ENCODE assay signal across 8 cellular contexts in genomic region chr18:5890606-5891360, GRCh38. TPM values are rescaled to one million over a fixed set of nuclear protein-coding genes. Genes with fewer than 3 reads are reported as not detected.
A peak's percentile ranks its signal among the peaks of the same experiment; 100 is the strongest.
DNase-seq lines count a peak whose midpoint lies in the region; ATAC-seq lines count a peak whose summit lies in the region.

No MANE protein-coding gene starts in this region.

- H3K9me3 ChIP-seq in trophoblast cell (ENCODE audit: insufficient read depth, low read depth, low read length): peaks cover 3% of the 10 kb centered on the region

- H2BK5ac ChIP-seq in trophoblast cell (ENCODE audit: low read depth, low read length, poor library complexity): peak overlapping the region; percentile 27

- H3K79me2 ChIP-seq in trophoblast cell (ENCODE audit: control insufficient read depth, insufficient read depth, low read length, poor library complexity): peaks cover 5% of the 10 kb centered on the region

- CTCF ChIA-PET in activated CD4-positive, alpha-beta T cell treated with anti-CD3 and anti-CD28 coated beads, Interleukin-2, amount 10 ng/mL, durations not matched to agents 7 days and 5 days (lab: Charles Lee): interaction anchor here (1.1 kb wide), 1 partner anchor 11 kb away, joined by 3 read pairs; no protein-coding TSS in a partner anchor

- peak overlapping the region; percentile 74 for H4K8ac ChIP-seq in trophoblast cell (ENCODE audit: low read depth, low read length)

- H2AK5ac ChIP-seq in trophoblast cell (ENCODE audit: low read length): no peak overlapping the region

- ATAC-seq in HG03064 (IDR thresholded peaks at IDR 0.05; ENCODE audit: low read depth, unreplicated experiment) (peak; percentile 78), HG02840 (IDR thresholded peaks at IDR 0.05; ENCODE audit: low FRiP score, unreplicated experiment) (no peak)

- peaks cover 66% of the 10 kb centered on the region for H3K27me3 Mint-ChIP-seq in activated T-helper 1 cell treated with anti-CD3 and anti-CD28 coated beads, Interleukin-12 subunit alpha, Interleukin-12 subunit beta, Interleukin-2, Interleukin-4 antibody, amounts not matched to agents 30 ng/mL and 10 ng/mL and 1 ng/mL, durations not matched to agents 14 hours and 24 hours and 36 hours (ENCODE audit: insufficient read depth)
- peaks cover 63% of the 10 kb centered on the region for H3K27me3 Mint-ChIP-seq in activated CD4-positive, alpha-beta T cell treated with anti-CD3 and anti-CD28 coated beads, Interleukin-2, amount 10 ng/mL, durations not matched to agents 7 days and 5 days

- H3K4me1 ChIP-seq in trophoblast cell (ENCODE audit: control insufficient read depth in 1 of 2, insufficient read depth in 2 of 2, low read length in 2 of 2): peaks cover 6 to 14% of the 10 kb centered on the region in 2 experiments

- peaks cover 1% of the 10 kb centered on the region for H3K36me3 Mint-ChIP-seq in activated T-helper 1 cell treated with anti-CD3 and anti-CD28 coated beads, Interleukin-12 subunit alpha, Interleukin-12 subunit beta, Interleukin-2, Interleukin-4 antibody, amounts not matched to agents 30 ng/mL and 10 ng/mL and 1 ng/mL, durations not matched to agents 14 hours and 24 hours and 36 hours (ENCODE audit: low read depth)
- H3K36me3 Mint-ChIP-seq in activated CD4-positive, alpha-beta T cell treated with anti-CD3 and anti-CD28 coated beads, Interleukin-2, amount 10 ng/mL, durations not matched to agents 7 days and 5 days (ENCODE audit: low read depth): no peaks in the 10 kb centered on the region

- peak overlapping the region; percentile 81 for H3K4me3 ChIP-seq in trophoblast cell (ENCODE audit: low read depth, low read length)

- H4K12ac ChIP-seq in trophoblast cell (ENCODE audit: low read depth, low read length): peak overlapping the region; percentile 51

- no peak overlapping the region for H3K27ac Mint-ChIP-seq in activated T-helper 1 cell treated with anti-CD3 and anti-CD28 coated beads, Interleukin-12 subunit alpha, Interleukin-12 subunit beta, Interleukin-2, Interleukin-4 antibody, amounts not matched to agents 30 ng/mL and 10 ng/mL and 1 ng/mL, durations not matched to agents 14 hours and 24 hours and 36 hours
- H3K27ac Mint-ChIP-seq in activated CD4-positive, alpha-beta T cell treated with anti-CD3 and anti-CD28 coated beads, Interleukin-2, amount 10 ng/mL, durations not matched to agents 7 days and 5 days: no peak overlapping the region

- WGBS in trophoblast cell (ENCODE audit: extremely low coverage, insufficient coverage, insufficient read length): no CpG with 5 or more reads among the region's 108 CpGs

- H3K4ac ChIP-seq in trophoblast cell (ENCODE audit: low read depth, low read length): peak overlapping the region; percentile 47

- peak overlapping the region; percentile 90 for H2AFZ ChIP-seq in trophoblast cell (ENCODE audit: insufficient read depth, low read length, poor library complexity)

- no peak overlapping the region for H3K4me3 Mint-ChIP-seq in activated T-helper 1 cell treated with anti-CD3 and anti-CD28 coated beads, Interleukin-12 subunit alpha, Interleukin-12 subunit beta, Interleukin-2, Interleukin-4 antibody, amounts not matched to agents 30 ng/mL and 10 ng/mL and 1 ng/mL, durations not matched to agents 14 hours and 24 hours and 36 hours
- no peak overlapping the region for H3K4me3 Mint-ChIP-seq in activated CD4-positive, alpha-beta T cell treated with anti-CD3 and anti-CD28 coated beads, Interleukin-2, amount 10 ng/mL, durations not matched to agents 7 days and 5 days

- H3K9me3 Mint-ChIP-seq in activated T-helper 1 cell treated with anti-CD3 and anti-CD28 coated beads, Interleukin-12 subunit alpha, Interleukin-12 subunit beta, Interleukin-2, Interleukin-4 antibody, amounts not matched to agents 30 ng/mL and 10 ng/mL and 1 ng/mL, durations not matched to agents 14 hours and 24 hours and 36 hours: no peaks in the 10 kb centered on the region
- H3K9me3 Mint-ChIP-seq in activated CD4-positive, alpha-beta T cell treated with anti-CD3 and anti-CD28 coated beads, Interleukin-2, amount 10 ng/mL, durations not matched to agents 7 days and 5 days: no peaks in the 10 kb centered on the region

- peak overlapping the region; percentile 73 for H3K9ac ChIP-seq in trophoblast cell (ENCODE audit: low read length)

- H3K4me2 ChIP-seq in trophoblast cell (ENCODE audit: low read length): peak overlapping the region; percentile 100

- H3K27me3 ChIP-seq in trophoblast cell (ENCODE audit: insufficient read depth, low read length): peaks cover 22% of the 10 kb centered on the region

- DNase-seq in activated T-helper 1 cell treated with Interleukin-2 at 50 U/mL for 16 hours (ENCODE audit: low read depth) (peak; percentile 10), germinal center (ENCODE audit: low spot score) (peak; percentile 77), trophoblast cell (peak; percentile 17 to 69), GOT3 (lab: John Stamatoyannopoulos, UW) (no peak)
- DNase-seq in activated T-helper 1 cell treated with anti-CD3 and anti-CD28 coated beads, Interleukin-12 subunit alpha, Interleukin-12 subunit beta, Interleukin-2, Interleukin-4 antibody, amounts not matched to agents 30 ng/mL and 10 ng/mL and 1 ng/mL, durations not matched to agents 14 hours and 24 hours and 36 hours (ENCODE audit: low spot score): no peak
- DNase-seq in activated CD4-positive, alpha-beta T cell treated with anti-CD3 and anti-CD28 coated beads, Interleukin-2, amount 10 ng/mL, durations not matched to agents 7 days and 5 days: peak; percentile 26

- H3K14ac ChIP-seq in trophoblast cell (ENCODE audit: low read length): peak overlapping the region; percentile 86

- no peaks in the 10 kb centered on the region for H3K36me3 ChIP-seq in trophoblast cell (ENCODE audit: control insufficient read depth in 1 of 2, insufficient read depth in 2 of 2, low read length in 2 of 2)

- peak overlapping the region; percentile 70 for H4K91ac ChIP-seq in trophoblast cell (ENCODE audit: low read depth, low read length)

- H2BK12ac ChIP-seq in trophoblast cell (ENCODE audit: low read length): peak overlapping the region; percentile 77

- POLR2A ChIA-PET in activated CD4-positive, alpha-beta T cell treated with anti-CD3 and anti-CD28 coated beads, Interleukin-2, amount 10 ng/mL, durations not matched to agents 7 days and 5 days (lab: Charles Lee): no interaction called here

- H3K27ac ChIP-seq in trophoblast cell (ENCODE audit: low read depth, low read length): no peak overlapping the region

- H3K4me1 Mint-ChIP-seq in activated T-helper 1 cell treated with anti-CD3 and anti-CD28 coated beads, Interleukin-12 subunit alpha, Interleukin-12 subunit beta, Interleukin-2, Interleukin-4 antibody, amounts not matched to agents 30 ng/mL and 10 ng/mL and 1 ng/mL, durations not matched to agents 14 hours and 24 hours and 36 hours (ENCODE audit: low read depth): no peaks in the 10 kb centered on the region
- peaks cover 5% of the 10 kb centered on the region for H3K4me1 Mint-ChIP-seq in activated CD4-positive, alpha-beta T cell treated with anti-CD3 and anti-CD28 coated beads, Interleukin-2, amount 10 ng/mL, durations not matched to agents 7 days and 5 days

- H2BK120ac ChIP-seq in trophoblast cell (ENCODE audit: insufficient read depth, low read length, poor library complexity): peak overlapping the region; percentile 57

- peaks cover 11% of the 10 kb centered on the region for H3K79me1 ChIP-seq in trophoblast cell (ENCODE audit: low read length)

- H3K23ac ChIP-seq in trophoblast cell (ENCODE audit: low read length): no peak overlapping the region

- intact Hi-C loops in activated T-helper 1 cell treated with anti-CD3 and anti-CD28 coated beads, Interleukin-12 subunit alpha, Interleukin-12 subunit beta, Interleukin-2, Interleukin-4 antibody, amounts not matched to agents 30 ng/mL and 10 ng/mL and 1 ng/mL, durations not matched to agents 14 hours and 24 hours and 36 hours (cut with micrococcal nuclease): loop anchor here (10.0 kb wide), 2 partner anchors 286 to 816 kb away; no protein-coding TSS in a partner anchor

- peak overlapping the region; percentile 91 for H3K18ac ChIP-seq in trophoblast cell (ENCODE audit: low read length)

RNA-seq across cellular contexts. Expression of gene TMEM200C, which starts 4.5 kb away (rescaled TPM):
- total RNA-seq in activated T-helper 1 cell treated with anti-CD3 and anti-CD28 coated beads, Interleukin-12 subunit alpha, Interleukin-12 subunit beta, Interleukin-2, Interleukin-4 antibody, amounts not matched to agents 30 ng/mL and 10 ng/mL and 1 ng/mL, durations not matched to agents 14 hours and 24 hours and 36 hours: 0.07 TPM in 1 of 2 replicates, not detected in the other
- not detected for total RNA-seq in activated CD4-positive, alpha-beta T cell treated with anti-CD3 and anti-CD28 coated beads, Interleukin-2, amount 10 ng/mL, durations not matched to agents 7 days and 5 days
- polyA plus RNA-seq in trophoblast cell (2013): 1.6 and 1.8 TPM in 2 replicates

Comparison
In these comparisons a context has a peak if more than half of its experiments do, and no peak if none do; other contexts are left out.
1. DNase-seq: peak in activated T-helper 1 cell treated with Interleukin-2 at 50 U/mL for 16 hours (single experiment), activated CD4-positive, alpha-beta T cell treated with anti-CD3 and anti-CD28 coated beads, Interleukin-2, amount 10 ng/mL, durations not matched to agents 7 days and 5 days (single experiment), germinal center (single experiment) and trophoblast cell (2 of 2); none in activated T-helper 1 cell treated with anti-CD3 and anti-CD28 coated beads, Interleukin-12 subunit alpha, Interleukin-12 subunit beta, Interleukin-2, Interleukin-4 antibody, amounts not matched to agents 30 ng/mL and 10 ng/mL and 1 ng/mL, durations not matched to agents 14 hours and 24 hours and 36 hours (single experiment) and GOT3 (single experiment).